ENCODE assay signal across 1 cellular context in the genomic region with DNA sequence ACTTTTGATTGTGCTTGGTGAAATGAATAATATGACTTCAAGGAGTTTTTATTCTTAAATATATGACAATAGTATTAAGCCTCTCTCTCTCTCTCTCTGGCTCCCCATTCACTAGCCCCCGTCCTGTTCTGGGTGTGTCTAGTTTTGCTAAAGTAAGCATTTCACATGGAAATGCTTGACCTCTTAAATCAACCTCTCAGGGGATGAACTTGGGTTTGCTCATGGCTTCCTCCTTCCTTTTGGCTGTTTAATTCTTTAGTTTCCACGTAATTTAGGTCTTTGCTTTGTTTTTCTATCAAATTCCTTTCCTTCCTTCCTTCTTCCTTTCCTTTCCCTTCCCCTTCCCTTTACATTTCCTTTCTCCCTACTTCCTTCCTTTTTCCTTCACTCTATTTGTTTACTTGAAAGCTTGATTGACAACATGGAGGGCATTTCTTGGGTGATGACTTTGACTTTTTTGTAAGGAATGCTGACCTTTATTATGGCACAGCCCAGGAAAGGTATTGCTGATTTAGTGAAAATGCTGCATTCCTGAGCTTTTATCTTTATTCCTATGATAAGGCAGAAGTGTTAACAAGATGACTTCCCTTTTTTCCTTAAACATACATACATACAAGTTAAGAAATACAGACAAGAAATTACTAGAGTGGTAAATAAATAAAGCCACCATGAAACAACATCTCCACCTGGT.
TF ChIP-seq lines count a peak whose summit lies in the region.

No MANE protein-coding gene starts in this region.

TF ChIP-seq in IMR-90, 13 proteins besides CTCF, POLR2A, EP300 and RAD21 (continued from another document):
- no peak for TF ChIP-seq BHLHE40 (IDR thresholded peaks at IDR 0.05; ENCODE audit: low read depth, low read length)
- TF ChIP-seq RCOR1 (IDR thresholded peaks at IDR 0.05; ENCODE audit: insufficient replicate concordance, low read length) = no peak
- TF ChIP-seq RFX5 (IDR thresholded peaks at IDR 0.05; ENCODE audit: low read depth, low read length) = no peak
- TF ChIP-seq SMC3 (IDR thresholded peaks at IDR 0.05; ENCODE audit: low read depth, low read length) = no peak
- TF ChIP-seq, protein P1, sequence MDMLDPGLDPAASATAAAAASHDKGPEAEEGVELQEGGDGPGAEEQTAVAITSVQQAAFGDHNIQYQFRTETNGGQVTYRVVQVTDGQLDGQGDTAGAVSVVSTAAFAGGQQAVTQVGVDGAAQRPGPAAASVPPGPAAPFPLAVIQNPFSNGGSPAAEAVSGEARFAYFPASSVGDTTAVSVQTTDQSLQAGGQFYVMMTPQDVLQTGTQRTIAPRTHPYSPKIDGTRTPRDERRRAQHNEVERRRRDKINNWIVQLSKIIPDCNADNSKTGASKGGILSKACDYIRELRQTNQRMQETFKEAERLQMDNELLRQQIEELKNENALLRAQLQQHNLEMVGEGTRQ (IDR thresholded peaks at IDR 0.05; ENCODE audit: low read depth, low read length) = no peak
- no peak for TF ChIP-seq NFE2L2 (IDR thresholded peaks at IDR 0.05; ENCODE audit: low read depth, low read length)
- no peak for TF ChIP-seq MAFK (IDR thresholded peaks at IDR 0.05; ENCODE audit: low read depth, low read length)
- TF ChIP-seq, protein P2, sequence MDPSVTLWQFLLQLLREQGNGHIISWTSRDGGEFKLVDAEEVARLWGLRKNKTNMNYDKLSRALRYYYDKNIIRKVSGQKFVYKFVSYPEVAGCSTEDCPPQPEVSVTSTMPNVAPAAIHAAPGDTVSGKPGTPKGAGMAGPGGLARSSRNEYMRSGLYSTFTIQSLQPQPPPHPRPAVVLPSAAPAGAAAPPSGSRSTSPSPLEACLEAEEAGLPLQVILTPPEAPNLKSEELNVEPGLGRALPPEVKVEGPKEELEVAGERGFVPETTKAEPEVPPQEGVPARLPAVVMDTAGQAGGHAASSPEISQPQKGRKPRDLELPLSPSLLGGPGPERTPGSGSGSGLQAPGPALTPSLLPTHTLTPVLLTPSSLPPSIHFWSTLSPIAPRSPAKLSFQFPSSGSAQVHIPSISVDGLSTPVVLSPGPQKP (IDR thresholded peaks at IDR 0.05; ENCODE audit: borderline replicate concordance, low read depth, low read length) = no peak
- no peak for TF ChIP-seq FOS (IDR thresholded peaks at IDR 0.05; ENCODE audit: low read depth, low read length)
- no peak for TF ChIP-seq MXI1 (IDR thresholded peaks at IDR 0.05; ENCODE audit: borderline replicate concordance, low read depth, low read length)
